8 cellular contexts compared by ENCODE assay signal in the genomic region with DNA sequence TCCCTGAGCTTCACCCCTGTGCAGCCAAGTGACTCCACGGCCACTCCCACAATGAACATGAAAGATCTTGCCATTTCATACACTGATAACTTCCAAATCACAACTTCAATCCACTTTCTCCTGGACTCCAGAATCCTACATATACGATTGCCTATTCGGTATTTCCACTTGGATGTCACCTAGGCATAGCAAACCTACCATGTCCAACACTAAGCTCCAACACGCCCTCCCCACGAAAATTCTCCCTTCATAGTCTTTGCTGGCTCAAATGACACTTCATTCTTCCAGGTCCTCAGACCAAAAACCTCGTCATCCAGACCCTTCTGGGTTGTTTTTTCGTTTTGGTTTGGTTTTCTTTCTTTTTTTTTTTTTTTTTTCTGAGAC. TPM values are rescaled to one million over a fixed set of nuclear protein-coding genes. Genes with fewer than 3 reads are reported as not detected.
DNase-seq lines count a peak whose midpoint lies in the region; ATAC-seq and TF ChIP-seq lines count a peak whose summit lies in the region.

No MANE protein-coding gene starts in this region.

- H3K4me3 ChIP-seq in SK-N-SH (ENCODE audit: low read depth in 2 of 2, low read length in 1 of 2): peak overlapping the region; percentile 59 to 79
- peak overlapping the region; percentile 79 for H3K4me3 ChIP-seq in adipocyte (ENCODE audit: low read length)
- H3K4me3 ChIP-seq in kidney epithelial cell (ENCODE audit: low read depth, low read length): peak overlapping the region; percentile 62
- peak overlapping the region; percentile 91 for H3K4me3 ChIP-seq in suprapubic skin

- H3K9me2 ChIP-seq in SK-N-SH: no peaks in the 10 kb centered on the region

- H3F3A ChIP-seq in SK-N-SH (replicated peaks; ENCODE audit: insufficient read depth): peaks cover 5% of the 10 kb centered on the region

- H3K9me3 ChIP-seq in SK-N-SH (no peaks in the 10 kb centered on the region), adipocyte (ENCODE audit: control insufficient read depth, low read length) (no peaks in the 10 kb centered on the region), suprapubic skin (no peaks in the 10 kb centered on the region)

- TF ChIP-seq RAD21 in SK-N-SH (IDR thresholded peaks at IDR 0.05; ENCODE audit: low read length): no peak

- TF ChIP-seq POLR2A in suprapubic skin (IDR thresholded peaks at IDR 0.05): no peak

- 0 out of 2 replicates have a peak overlapping the region, but pooled peaks have one; percentile 75 for H3K9ac ChIP-seq in SK-N-SH
- peak overlapping the region; percentile 89 for H3K9ac ChIP-seq in adipocyte (ENCODE audit: low read length)

- 30% methylated on average over 7 of the region's 7 CpGs for WGBS in SK-N-SH (ENCODE audit: low lambda C conversion rate)
- WGBS in suprapubic skin: 32% methylated on average over 7 of the region's 7 CpGs

- TF ChIP-seq EP300 in SK-N-SH (IDR thresholded peaks at IDR 0.05; ENCODE audit: borderline replicate concordance in 1 of 2, low read depth in 1 of 2, low read length in 1 of 2) (no peak), suprapubic skin (IDR thresholded peaks at IDR 0.05) (no peak)

- no peaks in the 10 kb centered on the region for H3K36me3 ChIP-seq in SK-N-SH (replicated peaks in 1 of 2; ENCODE audit: control insufficient read depth in 1 of 2, insufficient read depth in 2 of 2, low read length in 1 of 2)
- no peaks in the 10 kb centered on the region for H3K36me3 ChIP-seq in adipocyte (ENCODE audit: control insufficient read depth, insufficient read depth, low read length, severe bottlenecking)
- H3K36me3 ChIP-seq in kidney epithelial cell (ENCODE audit: control insufficient read depth, insufficient read depth, low read length): no peaks in the 10 kb centered on the region
- H3K36me3 ChIP-seq in suprapubic skin: no peaks in the 10 kb centered on the region

- no peaks in the 10 kb centered on the region for H3K27me3 ChIP-seq in SK-N-SH (ENCODE audit: insufficient read depth)
- peaks cover 1% of the 10 kb centered on the region for H3K27me3 ChIP-seq in adipocyte (replicated peaks; ENCODE audit: control insufficient read depth, insufficient read depth, low read length)
- H3K27me3 ChIP-seq in kidney epithelial cell (ENCODE audit: control insufficient read depth, insufficient read depth, low read length): peaks cover 25% of the 10 kb centered on the region
- H3K27me3 ChIP-seq in suprapubic skin: peaks cover 3% of the 10 kb centered on the region

- DNase-seq in SK-N-SH (no peak), adipocyte (ENCODE audit: low read depth) (no peak), kidney epithelial cell (ENCODE audit: low read depth) (no peak), suprapubic skin (ENCODE audit: low spot score in 2 of 2) (no peak), KG1 (lab: John Stamatoyannopoulos, UW) (no peak)
- no peak for DNase-seq in stimulated activated CD4-positive, alpha-beta T cell treated with anti-CD3 and anti-CD28 coated beads, Interleukin-12 subunit alpha, Interleukin-12 subunit beta, amount 100 ng/mL, for 4 hours

- ATAC-seq in SK-N-SH treated with all-trans-retinoic acid at 6 μM for 48 hours: no peak
- ATAC-seq in GM19455 (IDR thresholded peaks at IDR 0.05; ENCODE audit: unreplicated experiment): no peak

- H3K79me2 ChIP-seq in SK-N-SH (ENCODE audit: insufficient read depth): no peaks in the 10 kb centered on the region

- peak overlapping the region in 1 of 2 experiments; percentile 82; a peak in 3 of 4 replicates for H3K27ac ChIP-seq in SK-N-SH (ENCODE audit: low read depth in 2 of 2, low read length in 1 of 2)
- H3K27ac ChIP-seq in suprapubic skin: peak overlapping the region; percentile 99

- CTCF ChIA-PET in SK-N-SH (lab: Yijun Ruan, JAX): interaction anchor here (0.7 to 10.5 kb wide), 29 partner anchors 8 to 234 kb away, joined by 3 to 235 read pairs (median 6); partner anchors contain the start of genes ARRB2, C17orf107, CHRNE and MED11

- H2AFZ ChIP-seq in SK-N-SH (ENCODE audit: low read depth): 0 out of 2 replicates have a peak overlapping the region, but pooled peaks have one; percentile 41

- no peak for TF ChIP-seq CTCF in SK-N-SH (IDR thresholded peaks at IDR 0.05)
- TF ChIP-seq CTCF in kidney epithelial cell (IDR thresholded peaks at IDR 0.05; ENCODE audit: insufficient read depth, low read length, poor library complexity, severe bottlenecking): no peak
- no peak for TF ChIP-seq CTCF in suprapubic skin (IDR thresholded peaks at IDR 0.05)

- H3K4me2 ChIP-seq in SK-N-SH: peak overlapping the region; percentile 99

- H3K4me1 ChIP-seq in SK-N-SH (ENCODE audit: control insufficient read depth in 1 of 2, insufficient read depth in 2 of 2, low read depth in 1 of 2, low read length in 1 of 2): peaks cover 8 to 17% of the 10 kb centered on the region in 2 experiments; a peak in 2 of 4 replicates
- H3K4me1 ChIP-seq in adipocyte (ENCODE audit: control insufficient read depth, insufficient read depth, low read length): peaks cover 27% of the 10 kb centered on the region
- peaks cover 34% of the 10 kb centered on the region for H3K4me1 ChIP-seq in suprapubic skin

- H4K20me1 ChIP-seq in SK-N-SH (ENCODE audit: insufficient read depth): no peaks in the 10 kb centered on the region

- POLR2A ChIA-PET in SK-N-SH (lab: Yijun Ruan, JAX): interaction anchor here (1.2 to 1.8 kb wide), 7 partner anchors 16 to 176 kb away, joined by 3 to 10 read pairs (median 5); partner anchors contain the start of genes PELP1, PLD2, SPAG7 and TM4SF5

TF ChIP-seq in SK-N-SH, 30 proteins besides CTCF, POLR2A, EP300 and RAD21 (continues in another document):
- TF ChIP-seq IRF3 (IDR thresholded peaks at IDR 0.05; ENCODE audit: low read depth, low read length) (no peak), RFX5 (IDR thresholded peaks at IDR 0.05; ENCODE audit: low read length) (no peak), CHD2 (IDR thresholded peaks at IDR 0.05; ENCODE audit: low read length, partially characterized antibody) (no peak), FOXM1 (IDR thresholded peaks at IDR 0.05; ENCODE audit: low read depth) (no peak), EZH2phosphoT487 (IDR thresholded peaks at IDR 0.05; ENCODE audit: borderline replicate concordance, low read depth) (no peak), FOXJ3 (CRISPR knock-in tag; IDR thresholded peaks at IDR 0.05) (no peak)
- TF ChIP-seq, protein P1, sequence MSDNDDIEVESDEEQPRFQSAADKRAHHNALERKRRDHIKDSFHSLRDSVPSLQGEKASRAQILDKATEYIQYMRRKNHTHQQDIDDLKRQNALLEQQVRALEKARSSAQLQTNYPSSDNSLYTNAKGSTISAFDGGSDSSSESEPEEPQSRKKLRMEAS (IDR thresholded peaks at IDR 0.05; ENCODE audit: low read depth): no peak

TF ChIP-seq in SK-N-SH treated with all-trans-retinoic acid at 6 μM for 48 hours, 23 proteins besides CTCF, POLR2A, EP300 and RAD21 (continues in another document):
- TF ChIP-seq PATZ1 (CRISPR knock-in tag; IDR thresholded peaks at IDR 0.05; ENCODE audit: borderline replicate concordance): no peak
- no peak for TF ChIP-seq CSRNP3 (CRISPR knock-in tag; IDR thresholded peaks at IDR 0.05)
- no peak for TF ChIP-seq ZC3H10 (CRISPR knock-in tag; IDR thresholded peaks at IDR 0.05)
- no peak for TF ChIP-seq OSR1 (CRISPR knock-in tag; IDR thresholded peaks at IDR 0.05)
- no peak for TF ChIP-seq ISL1 (CRISPR knock-in tag; IDR thresholded peaks at IDR 0.05)
- no peak for TF ChIP-seq ZFP3 (CRISPR knock-in tag; IDR thresholded peaks at IDR 0.05)

RNA-seq across cellular contexts. Expression of gene GLTPD2, which starts 1.9 kb away (rescaled TPM):
- not detected in 2 replicates for polyA plus RNA-seq in SK-N-SH (2012; rRNA removed)
- polyA plus RNA-seq in SK-N-SH (2012; cell fraction: cytosol; rRNA removed): not detected in 2 replicates
- polyA plus RNA-seq in SK-N-SH (2012; cell fraction: nucleus; rRNA removed): 0.07 TPM in 1 of 2 replicates, not detected in the other
- total RNA-seq in kidney epithelial cell (not detected in 2 replicates), suprapubic skin (under 1 TPM in 1 of 4 donors, not detected in 3; 0.80 TPM)

RNA-seq across cellular contexts. Expression of gene VMO1, which starts 4.5 kb away (rescaled TPM):
- polyA plus RNA-seq in SK-N-SH (2012; rRNA removed): 0.76 and 1.3 TPM in 2 replicates
- 0.39 and 0.62 TPM in 2 replicates for polyA plus RNA-seq in SK-N-SH (2012; cell fraction: cytosol; rRNA removed)
- polyA plus RNA-seq in SK-N-SH (2012; cell fraction: nucleus; rRNA removed): 1.6 and 5.5 TPM in 2 replicates
- not detected in 2 replicates for total RNA-seq in kidney epithelial cell
- 1 to 10 TPM in 2 of 4 donors, not detected in 2; 1.4 to 1.5 TPM for total RNA-seq in suprapubic skin

RNA-seq across cellular contexts. Expression of gene PSMB6, which starts 5.3 kb away (rescaled TPM):
- polyA plus RNA-seq in SK-N-SH (2012; rRNA removed): 325 and 331 TPM in 2 replicates
- 253 and 290 TPM in 2 replicates for polyA plus RNA-seq in SK-N-SH (2012; cell fraction: cytosol; rRNA removed)
- 152 and 202 TPM in 2 replicates for polyA plus RNA-seq in SK-N-SH (2012; cell fraction: nucleus; rRNA removed)
- total RNA-seq in kidney epithelial cell (208 and 257 TPM in 2 replicates), suprapubic skin (100 to 1,000 TPM in 3 of 4 donors, 10 to 100 TPM in 1; 68.6 to 250 (median 189) TPM)

RNA-seq across cellular contexts. Expression of gene PLD2, which starts 16.3 kb away (rescaled TPM):
- 42.5 and 49.2 TPM in 2 replicates for polyA plus RNA-seq in SK-N-SH (2012; rRNA removed)
- 12.3 and 17.3 TPM in 2 replicates for polyA plus RNA-seq in SK-N-SH (2012; cell fraction: cytosol; rRNA removed)
- 199 and 209 TPM in 2 replicates for polyA plus RNA-seq in SK-N-SH (2012; cell fraction: nucleus; rRNA removed)
- total RNA-seq in kidney epithelial cell: 17.4 and 28.6 TPM in 2 replicates
- 100 to 1,000 TPM in 1 of 4 donors, 10 to 100 TPM in 3; 53.5 to 134 (median 57.6) TPM for total RNA-seq in suprapubic skin
